In the genomic region with DNA sequence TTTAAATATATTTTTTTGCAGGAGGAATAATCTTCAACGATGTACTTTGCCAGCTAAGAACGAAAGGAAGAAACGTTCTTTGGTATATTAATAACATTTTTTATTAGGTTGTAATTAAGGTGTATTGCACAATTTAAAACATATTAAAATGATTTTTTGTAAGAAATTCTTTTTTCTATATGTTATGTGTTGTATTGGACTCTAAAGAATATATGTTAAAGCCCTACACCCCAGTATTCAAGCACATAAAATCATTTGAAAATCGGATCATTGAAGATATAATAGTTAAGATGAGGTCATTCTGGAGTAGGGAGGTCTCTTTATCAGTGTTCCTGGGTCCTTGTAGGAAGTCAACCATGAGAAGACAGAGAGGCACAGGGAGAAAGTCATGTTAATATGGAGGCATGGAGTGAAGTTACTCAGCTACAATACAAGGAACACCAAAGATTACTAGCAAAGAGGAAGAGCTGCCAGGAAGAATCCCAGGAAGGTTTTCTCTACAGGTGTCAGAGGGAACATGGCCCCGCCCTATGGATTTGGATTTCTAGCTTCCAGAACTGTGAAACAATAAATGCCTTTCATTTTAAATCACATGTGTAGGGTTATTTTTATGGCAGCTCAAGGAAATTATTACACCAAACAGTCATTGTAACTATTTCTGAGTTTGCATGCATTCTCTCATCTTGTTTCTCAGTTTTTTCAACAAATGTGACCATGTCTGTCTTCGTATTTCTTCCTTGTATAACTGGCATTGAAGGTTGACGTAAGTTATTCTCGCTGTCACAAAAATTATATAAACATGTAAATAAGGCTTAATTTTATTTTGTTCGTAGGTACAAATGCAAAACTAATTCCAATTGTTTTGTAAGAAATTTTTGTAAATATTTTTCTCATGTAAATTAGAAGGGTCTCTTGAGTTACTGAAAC, we compare ENCODE assay signal across 2 cellular contexts.
TF ChIP-seq lines count a peak whose summit lies in the region.

No MANE protein-coding gene starts in this region.

TF ChIP-seq in SK-N-SH, 30 proteins besides CTCF, POLR2A, EP300 and RAD21 (continued from another document):
- TF ChIP-seq REST (IDR thresholded peaks at IDR 0.05; ENCODE audit: low read depth, low read length) (no peak), POLR2AphosphoS5 (IDR thresholded peaks at IDR 0.05; ENCODE audit: low read depth, low read length) (no peak), IRF3 (IDR thresholded peaks at IDR 0.05; ENCODE audit: low read depth, low read length) (no peak), SMC3 (IDR thresholded peaks at IDR 0.05; ENCODE audit: low read depth, low read length) (no peak), FOSL2 (IDR thresholded peaks at IDR 0.05; ENCODE audit: borderline replicate concordance, low read depth) (no peak), ELF1 (IDR thresholded peaks at IDR 0.05) (no peak), ZBTB33 (IDR thresholded peaks at IDR 0.05; ENCODE audit: borderline replicate concordance, low read depth) (no peak), FOXM1 (IDR thresholded peaks at IDR 0.05; ENCODE audit: low read depth) (no peak)

TF ChIP-seq in SK-N-SH treated with all-trans-retinoic acid at 6 μM for 48 hours, 23 proteins besides CTCF, POLR2A, EP300 and RAD21 (continued from another document):
- TF ChIP-seq CREB5 (CRISPR knock-in tag; IDR thresholded peaks at IDR 0.05; ENCODE audit: low read depth) (no peak), ZC3H10 (CRISPR knock-in tag; IDR thresholded peaks at IDR 0.05) (no peak), BACH2 (CRISPR knock-in tag; IDR thresholded peaks at IDR 0.05; ENCODE audit: borderline replicate concordance) (no peak), GLIS3 (CRISPR knock-in tag; IDR thresholded peaks at IDR 0.05) (no peak), CSDC2 (CRISPR knock-in tag; IDR thresholded peaks at IDR 0.05) (no peak), CSRNP3 (CRISPR knock-in tag; IDR thresholded peaks at IDR 0.05) (no peak), PATZ1 (CRISPR knock-in tag; IDR thresholded peaks at IDR 0.05; ENCODE audit: borderline replicate concordance) (no peak), TOX (CRISPR knock-in tag; IDR thresholded peaks at IDR 0.05; ENCODE audit: borderline replicate concordance) (no peak), PPARA (CRISPR knock-in tag; IDR thresholded peaks at IDR 0.05; ENCODE audit: borderline replicate concordance) (no peak), SNAI2 (CRISPR knock-in tag; IDR thresholded peaks at IDR 0.05) (no peak), ZFP30 (CRISPR knock-in tag; IDR thresholded peaks at IDR 0.05) (no peak), ESRRG (CRISPR knock-in tag; IDR thresholded peaks at IDR 0.05) (no peak), ZNF8 (CRISPR knock-in tag; IDR thresholded peaks at IDR 0.05) (no peak), ISL1 (CRISPR knock-in tag; IDR thresholded peaks at IDR 0.05) (no peak)
- TF ChIP-seq, protein P1, sequence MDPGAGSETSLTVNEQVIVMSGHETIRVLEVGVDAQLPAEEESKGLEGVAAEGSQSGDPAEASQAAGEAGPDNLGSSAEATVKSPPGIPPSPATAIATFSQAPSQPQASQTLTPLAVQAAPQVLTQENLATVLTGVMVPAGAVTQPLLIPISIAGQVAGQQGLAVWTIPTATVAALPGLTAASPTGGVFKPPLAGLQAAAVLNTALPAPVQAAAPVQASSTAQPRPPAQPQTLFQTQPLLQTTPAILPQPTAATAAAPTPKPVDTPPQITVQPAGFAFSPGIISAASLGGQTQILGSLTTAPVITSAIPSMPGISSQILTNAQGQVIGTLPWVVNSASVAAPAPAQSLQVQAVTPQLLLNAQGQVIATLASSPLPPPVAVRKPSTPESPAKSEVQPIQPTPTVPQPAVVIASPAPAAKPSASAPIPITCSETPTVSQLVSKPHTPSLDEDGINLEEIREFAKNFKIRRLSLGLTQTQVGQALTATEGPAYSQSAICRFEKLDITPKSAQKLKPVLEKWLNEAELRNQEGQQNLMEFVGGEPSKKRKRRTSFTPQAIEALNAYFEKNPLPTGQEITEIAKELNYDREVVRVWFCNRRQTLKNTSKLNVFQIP (CRISPR knock-in tag; IDR thresholded peaks at IDR 0.05; ENCODE audit: borderline replicate concordance, low read depth) = no peak
- TF ChIP-seq, protein P2, sequence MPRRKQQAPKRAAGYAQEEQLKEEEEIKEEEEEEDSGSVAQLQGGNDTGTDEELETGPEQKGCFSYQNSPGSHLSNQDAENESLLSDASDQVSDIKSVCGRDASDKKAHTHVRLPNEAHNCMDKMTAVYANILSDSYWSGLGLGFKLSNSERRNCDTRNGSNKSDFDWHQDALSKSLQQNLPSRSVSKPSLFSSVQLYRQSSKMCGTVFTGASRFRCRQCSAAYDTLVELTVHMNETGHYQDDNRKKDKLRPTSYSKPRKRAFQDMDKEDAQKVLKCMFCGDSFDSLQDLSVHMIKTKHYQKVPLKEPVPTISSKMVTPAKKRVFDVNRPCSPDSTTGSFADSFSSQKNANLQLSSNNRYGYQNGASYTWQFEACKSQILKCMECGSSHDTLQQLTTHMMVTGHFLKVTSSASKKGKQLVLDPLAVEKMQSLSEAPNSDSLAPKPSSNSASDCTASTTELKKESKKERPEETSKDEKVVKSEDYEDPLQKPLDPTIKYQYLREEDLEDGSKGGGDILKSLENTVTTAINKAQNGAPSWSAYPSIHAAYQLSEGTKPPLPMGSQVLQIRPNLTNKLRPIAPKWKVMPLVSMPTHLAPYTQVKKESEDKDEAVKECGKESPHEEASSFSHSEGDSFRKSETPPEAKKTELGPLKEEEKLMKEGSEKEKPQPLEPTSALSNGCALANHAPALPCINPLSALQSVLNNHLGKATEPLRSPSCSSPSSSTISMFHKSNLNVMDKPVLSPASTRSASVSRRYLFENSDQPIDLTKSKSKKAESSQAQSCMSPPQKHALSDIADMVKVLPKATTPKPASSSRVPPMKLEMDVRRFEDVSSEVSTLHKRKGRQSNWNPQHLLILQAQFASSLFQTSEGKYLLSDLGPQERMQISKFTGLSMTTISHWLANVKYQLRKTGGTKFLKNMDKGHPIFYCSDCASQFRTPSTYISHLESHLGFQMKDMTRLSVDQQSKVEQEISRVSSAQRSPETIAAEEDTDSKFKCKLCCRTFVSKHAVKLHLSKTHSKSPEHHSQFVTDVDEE (CRISPR knock-in tag; IDR thresholded peaks at IDR 0.05) = no peak
